15 cellular contexts compared by ENCODE assay signal in the genomic region with DNA sequence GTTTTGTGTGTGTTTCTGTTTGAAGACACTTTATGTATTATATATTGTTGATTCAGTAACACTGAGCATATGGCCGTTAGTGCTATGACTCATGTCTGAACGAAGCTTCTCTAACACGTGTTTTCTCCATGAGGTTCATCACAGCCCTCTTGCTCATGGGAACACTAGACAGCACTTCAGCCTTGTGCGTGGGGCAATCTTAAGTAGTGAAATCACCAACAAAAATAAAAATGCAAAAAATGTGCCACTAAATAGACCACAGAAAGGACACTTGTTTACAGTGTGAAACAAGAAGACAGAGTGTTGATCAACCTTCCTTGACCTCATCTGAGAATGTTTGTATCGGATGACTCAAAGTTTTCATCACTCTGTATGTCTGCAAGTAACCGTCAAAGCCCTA.
DNase-seq lines count a peak whose midpoint lies in the region; ATAC-seq and TF ChIP-seq lines count a peak whose summit lies in the region.
"Had no signal": no experiment of that assay in that cellular context is flagged by ENCODE, and none has a peak within 500 bp of the region (broad histone marks: within the 10 kb centered on the region; RNA-seq: fewer than 3 reads in every experiment).

No MANE protein-coding gene starts in this region.

- TF ChIP-seq CTCF in foreskin keratinocyte (conservative IDR thresholded peaks at IDR 0.05) (no peak), testis (IDR thresholded peaks at IDR 0.05) (no peak)

- no peak overlapping the region for H3K4me3 Mint-ChIP-seq in activated CD8-positive, alpha-beta memory T cell treated with anti-CD3 and anti-CD28 coated beads, Interleukin-2, amount 10 ng/mL, durations not matched to agents 7 days and 5 days
- no peak overlapping the region for H3K4me3 Mint-ChIP-seq in activated naive CD8-positive, alpha-beta T cell treated with anti-CD3 and anti-CD28 coated beads for 36 hours
- H3K4me3 Mint-ChIP-seq: activated T-cell treated with anti-CD3 and anti-CD28 coated beads, Interleukin-2, amount 50 U/mL, for 72 hours; memory B cell had no signal

- no peaks in the 10 kb centered on the region for H3K9me3 ChIP-seq in testis
- H3K9me3 ChIP-seq: HAP-1, suprapubic skin had no signal

- H3K4me1 Mint-ChIP-seq in activated CD8-positive, alpha-beta memory T cell treated with anti-CD3 and anti-CD28 coated beads, Interleukin-2, amount 10 ng/mL, durations not matched to agents 7 days and 5 days, result peaks cover 50% of the 10 kb centered on the region
- H3K4me1 Mint-ChIP-seq in activated naive CD8-positive, alpha-beta T cell treated with anti-CD3 and anti-CD28 coated beads for 36 hours, result peaks cover 7% of the 10 kb centered on the region

- no peaks in the 10 kb centered on the region for H3K27me3 Mint-ChIP-seq in activated CD8-positive, alpha-beta memory T cell treated with anti-CD3 and anti-CD28 coated beads, Interleukin-2, amount 10 ng/mL, durations not matched to agents 7 days and 5 days
- no peaks in the 10 kb centered on the region for H3K27me3 Mint-ChIP-seq in activated naive CD8-positive, alpha-beta T cell treated with anti-CD3 and anti-CD28 coated beads for 36 hours
- H3K27me3 Mint-ChIP-seq: memory B cell had no signal

- CTCF ChIA-PET in activated CD8-positive, alpha-beta memory T cell treated with anti-CD3 and anti-CD28 coated beads, Interleukin-2, amount 10 ng/mL, durations not matched to agents 7 days and 5 days (lab: Charles Lee), result no interaction called here

- no peak for TF ChIP-seq POLR2A in testis (IDR thresholded peaks at IDR 0.05)

- H3K4me3 ChIP-seq in testis, result no peak overlapping the region
- H3K4me3 ChIP-seq: HAP-1, suprapubic skin had no signal

- 94% methylated on average over 6 of the region's 6 CpGs for WGBS in testis, 2 donors

- intact Hi-C loops in testis (cut with DNase I; ENCODE audit: low total_unique reads), result no loop called here

- no peak for ATAC-seq in activated CD8-positive, alpha-beta memory T cell treated with anti-CD3 and anti-CD28 coated beads, Interleukin-2, amount 10 ng/mL, durations not matched to agents 7 days and 5 days
- ATAC-seq in foreskin keratinocyte (peak; percentile 40), GM18909 (IDR thresholded peaks at IDR 0.05; ENCODE audit: poor library complexity, unreplicated experiment) (no peak)

- H3K36me3 ChIP-seq in testis (ENCODE audit: low read depth, missing control alignments), result no peaks in the 10 kb centered on the region
- H3K36me3 ChIP-seq: HAP-1, suprapubic skin had no signal

- no peaks in the 10 kb centered on the region for H3K27me3 ChIP-seq in foreskin keratinocyte
- H3K27me3 ChIP-seq in testis, result no peaks in the 10 kb centered on the region
- H3K27me3 ChIP-seq: BLaER1 treated with 17β-estradiol and CSF1 and Interleukin-3, amounts not matched to agents 10 nM and 100 nM; suprapubic skin had no signal

- peaks cover 52% of the 10 kb centered on the region for H3K36me3 Mint-ChIP-seq in activated CD8-positive, alpha-beta memory T cell treated with anti-CD3 and anti-CD28 coated beads, Interleukin-2, amount 10 ng/mL, durations not matched to agents 7 days and 5 days
- H3K36me3 Mint-ChIP-seq in activated naive CD8-positive, alpha-beta T cell treated with anti-CD3 and anti-CD28 coated beads for 36 hours, result no peaks in the 10 kb centered on the region

- H3K9me3 Mint-ChIP-seq in activated CD8-positive, alpha-beta memory T cell treated with anti-CD3 and anti-CD28 coated beads, Interleukin-2, amount 10 ng/mL, durations not matched to agents 7 days and 5 days (ENCODE audit: low read depth), result peaks cover 21% of the 10 kb centered on the region
- peaks cover 4% of the 10 kb centered on the region for H3K9me3 Mint-ChIP-seq in activated naive CD8-positive, alpha-beta T cell treated with anti-CD3 and anti-CD28 coated beads for 36 hours

- no peaks in the 10 kb centered on the region for H3K4me1 ChIP-seq in foreskin keratinocyte
- H3K4me1 ChIP-seq in testis, result no peaks in the 10 kb centered on the region
- H3K4me1 ChIP-seq: HAP-1 had no signal

- DNase-seq in activated CD8-positive, alpha-beta memory T cell treated with anti-CD3 and anti-CD28 coated beads, Interleukin-2, amount 10 ng/mL, durations not matched to agents 7 days and 5 days, result no peak
- DNase-seq in activated CD8-positive, alpha-beta memory T cell treated with anti-CD3 and anti-CD28 coated beads for 24 hours, result no peak
- DNase-seq in amniotic epithelial cell (ENCODE audit: low read depth) (peak; percentile 98), foreskin keratinocyte (peak; percentile 76), testis (no peak), DMS79 (lab: John Stamatoyannopoulos, UW) (no peak)
- DNase-seq in activated naive CD8-positive, alpha-beta T cell treated with anti-CD3 and anti-CD28 coated beads for 36 hours, result no peak
- DNase-seq: activated T-cell treated with anti-CD3 and anti-CD28 coated beads, Interleukin-2, amount 50 U/mL, for 72 hours; NCI-H510A; Right ventricle myocardium superior had no signal

- H3K27ac ChIP-seq in foreskin keratinocyte (no peak overlapping the region), testis (no peak overlapping the region)
- H3K27ac ChIP-seq: BLaER1 treated with 17β-estradiol and CSF1 and Interleukin-3, amounts not matched to agents 10 nM and 100 nM; suprapubic skin had no signal

- peak overlapping the region; percentile 50 for H3K27ac Mint-ChIP-seq in activated CD8-positive, alpha-beta memory T cell treated with anti-CD3 and anti-CD28 coated beads, Interleukin-2, amount 10 ng/mL, durations not matched to agents 7 days and 5 days
- no peak overlapping the region for H3K27ac Mint-ChIP-seq in activated naive CD8-positive, alpha-beta T cell treated with anti-CD3 and anti-CD28 coated beads for 36 hours
- H3K27ac Mint-ChIP-seq: activated T-cell treated with anti-CD3 and anti-CD28 coated beads, Interleukin-2, amount 50 U/mL, for 72 hours; memory B cell had no signal

Comparison
In these comparisons a context has a peak if more than half of its experiments do, and no peak if none do; other contexts are left out.
1. DNase-seq: peak in amniotic epithelial cell (single experiment) and foreskin keratinocyte (2 of 2); none in activated CD8-positive, alpha-beta memory T cell treated with anti-CD3 and anti-CD28 coated beads, Interleukin-2, amount 10 ng/mL, durations not matched to agents 7 days and 5 days (single experiment), activated CD8-positive, alpha-beta memory T cell treated with anti-CD3 and anti-CD28 coated beads for 24 hours (single experiment), activated naive CD8-positive, alpha-beta T cell treated with anti-CD3 and anti-CD28 coated beads for 36 hours (single experiment), testis (single experiment) and DMS79 (single experiment).